In genomic region chr1:59290173-59290954, GRCh38 we compare ENCODE assay signal across 1 cellular context.
TF ChIP-seq lines count a peak whose summit lies in the region.

No MANE protein-coding gene starts in this region.

TF ChIP-seq in K562, 482 proteins besides CTCF, POLR2A, EP300 and RAD21 (continued from another document and continues in another):
- TF ChIP-seq ZBTB43 (CRISPR knock-in tag; IDR thresholded peaks at IDR 0.05) = 0 out of 2 replicates have a peak, but pooled peaks have one; percentile 41
- TF ChIP-seq FOSL1 (tag; conservative IDR thresholded peaks at IDR 0.05) = peak; percentile 82
- TF ChIP-seq MBD1 (CRISPR knock-in tag; IDR thresholded peaks at IDR 0.05) = no peak
- no peak for TF ChIP-seq SLC30A9 (CRISPR knock-in tag; IDR thresholded peaks at IDR 0.05)
- no peak for TF ChIP-seq ZNF347 (CRISPR knock-in tag; IDR thresholded peaks at IDR 0.05; ENCODE audit: low read depth)
- no peak for TF ChIP-seq HLTF (IDR thresholded peaks at IDR 0.05)
- no peak for TF ChIP-seq BRCA1 (IDR thresholded peaks at IDR 0.05)
- TF ChIP-seq BRCA1 (CRISPR knock-in tag; IDR thresholded peaks at IDR 0.05) = no peak
- peak; percentile 58; the same call in 1 of the 2 replicates for TF ChIP-seq ATF7 (IDR thresholded peaks at IDR 0.05)
- TF ChIP-seq ZNF766 (CRISPR knock-in tag; conservative IDR thresholded peaks at IDR 0.05) = 0 out of 2 replicates have a peak, but pooled peaks have one; percentile 36
- TF ChIP-seq CREM (IDR thresholded peaks at IDR 0.05; ENCODE audit: low read depth) = peak; percentile 77
- no peak for TF ChIP-seq MIER1 (IDR thresholded peaks at IDR 0.05; ENCODE audit: low read depth)
- TF ChIP-seq TCF3 (CRISPR knock-in tag; IDR thresholded peaks at IDR 0.05) = peak; percentile 30; the same call in 1 of the 2 replicates
- no peak for TF ChIP-seq ZNF282 (CRISPR knock-in tag; IDR thresholded peaks at IDR 0.05)
- TF ChIP-seq ATF1 (CRISPR knock-in tag; IDR thresholded peaks at IDR 0.05) = no peak
- TF ChIP-seq ATF1 (tag; IDR thresholded peaks at IDR 0.05) = peak; percentile 47; the same call in 1 of the 2 replicates
- TF ChIP-seq NFE2 (IDR thresholded peaks at IDR 0.05; ENCODE audit: low read depth) = no peak
- TF ChIP-seq ZNF780A (CRISPR knock-in tag; IDR thresholded peaks at IDR 0.05) = no peak
- TF ChIP-seq RBM39 (optimal IDR thresholded peaks at IDR 0.05; ENCODE audit: low read depth, low read length) = no peak
- TF ChIP-seq ZFP36 (IDR thresholded peaks at IDR 0.05; ENCODE audit: low read depth, low read length, partially characterized antibody) = no peak
- TF ChIP-seq MCM7 (IDR thresholded peaks at IDR 0.05) = no peak
- TF ChIP-seq ELK1 (CRISPR knock-in tag; IDR thresholded peaks at IDR 0.05) = no peak
- peak; percentile 90 for TF ChIP-seq ATF3 (IDR thresholded peaks at IDR 0.05)
- no peak for TF ChIP-seq ATF3 (CRISPR knock-in tag; conservative IDR thresholded peaks at IDR 0.05)
- TF ChIP-seq DEAF1 (CRISPR knock-in tag; IDR thresholded peaks at IDR 0.05) = peak; percentile 54
- TF ChIP-seq ZBTB33 (CRISPR knock-in tag; IDR thresholded peaks at IDR 0.05) = peak; percentile 67; the same call in 1 of the 2 replicates
- no peak for TF ChIP-seq UBTF (IDR thresholded peaks at IDR 0.05; ENCODE audit: borderline replicate concordance in 1 of 2, low read depth in 2 of 2, low read length in 2 of 2)
- TF ChIP-seq POU5F1 (IDR thresholded peaks at IDR 0.05; ENCODE audit: borderline replicate concordance, low read depth, low read length, partially characterized antibody) = no peak
- no peak for TF ChIP-seq KDM2B (CRISPR knock-in tag; IDR thresholded peaks at IDR 0.05)
- no peak for TF ChIP-seq SFPQ (IDR thresholded peaks at IDR 0.05; ENCODE audit: low read depth, low read length)
- TF ChIP-seq ZNF551 (CRISPR knock-in tag; IDR thresholded peaks at IDR 0.05) = no peak
- no peak for TF ChIP-seq BRD4 (IDR thresholded peaks at IDR 0.05)
- no peak for TF ChIP-seq TSHZ1 (CRISPR knock-in tag; IDR thresholded peaks at IDR 0.05)
- TF ChIP-seq MTA3 (IDR thresholded peaks at IDR 0.05; ENCODE audit: borderline replicate concordance) = no peak
- TF ChIP-seq TAL1 (IDR thresholded peaks at IDR 0.05) = peak; percentile 29; the same call in 1 of the 2 replicates
- no peak for TF ChIP-seq ZNF408 (CRISPR knock-in tag; IDR thresholded peaks at IDR 0.05; ENCODE audit: low read depth)
- TF ChIP-seq HOMEZ (CRISPR knock-in tag; IDR thresholded peaks at IDR 0.05) = no peak
- no peak for TF ChIP-seq ZBED1 (IDR thresholded peaks at IDR 0.05)
- 0 out of 2 replicates have a peak, but pooled peaks have one; percentile 31 for TF ChIP-seq SMARCE1 (IDR thresholded peaks at IDR 0.05)
- peak; percentile 15; the same call in 1 of the 2 replicates for TF ChIP-seq ZEB2 (IDR thresholded peaks at IDR 0.05)
- no peak for TF ChIP-seq ETV1 (tag; conservative IDR thresholded peaks at IDR 0.05; ENCODE audit: low read depth)
- peak; percentile 22; the same call in 1 of the 2 replicates for TF ChIP-seq HDAC2 (IDR thresholded peaks at IDR 0.05)
- no peak for TF ChIP-seq ZNF175 (CRISPR knock-in tag; IDR thresholded peaks at IDR 0.05; ENCODE audit: low read depth)
- peak; percentile 41; the same call in 1 of the 2 replicates for TF ChIP-seq ZNF224 (CRISPR knock-in tag; IDR thresholded peaks at IDR 0.05)
- TF ChIP-seq POLR2AphosphoS5 (IDR thresholded peaks at IDR 0.05; ENCODE audit: control insufficient read depth, insufficient read depth, low read depth, low read length) = no peak
- TF ChIP-seq HINFP (tag; conservative IDR thresholded peaks at IDR 0.05; ENCODE audit: low read depth) = no peak
